Comparison of ENCODE assay signal across 8 cellular contexts in the genomic region with DNA sequence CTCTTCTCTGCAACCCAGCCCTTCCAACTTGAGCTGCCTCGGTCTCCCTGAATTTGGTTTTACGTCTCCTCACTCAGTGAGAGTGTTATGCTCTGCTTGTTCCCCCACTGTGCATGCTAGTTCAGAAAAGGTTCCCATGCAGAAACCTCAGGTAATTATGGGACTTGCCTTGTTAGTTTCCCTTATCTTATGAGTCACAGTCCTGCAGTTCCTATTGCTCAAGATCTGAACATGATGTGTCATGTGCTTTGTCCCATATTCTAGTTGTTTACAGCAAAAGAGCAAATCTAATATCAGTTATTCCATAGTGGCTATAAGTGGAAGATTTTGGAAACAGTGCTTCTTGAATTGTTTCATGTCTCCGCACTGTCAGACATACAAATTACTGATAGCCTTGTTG.
DNase-seq lines count a peak whose midpoint lies in the region; ATAC-seq lines count a peak whose summit lies in the region.

No MANE protein-coding gene starts in this region.

- H3K27ac Mint-ChIP-seq in activated naive CD8-positive, alpha-beta T cell treated with anti-CD3 and anti-CD28 coated beads, Interleukin-2, amount 50 U/mL, for 24 hours, result no peak overlapping the region
- no peak overlapping the region for H3K27ac Mint-ChIP-seq in activated naive CD8-positive, alpha-beta T cell treated with anti-CD3 and anti-CD28 coated beads for 36 hours
- H3K27ac Mint-ChIP-seq in effector memory CD8-positive, alpha-beta T cell, result no peak overlapping the region

- peak; percentile 46 for ATAC-seq in activated naive CD8-positive, alpha-beta T cell treated with anti-CD3 and anti-CD28 coated beads, Interleukin-2, amount 50 U/mL, for 24 hours
- peak; percentile 88 for ATAC-seq in HG03097 (IDR thresholded peaks at IDR 0.05; ENCODE audit: low FRiP score, unreplicated experiment)
- no peak for ATAC-seq in effector memory CD8-positive, alpha-beta T cell (replicated peaks)

- DNase-seq in activated naive CD8-positive, alpha-beta T cell treated with anti-CD3 and anti-CD28 coated beads, Interleukin-2, amount 50 U/mL, for 24 hours, result no peak
- no peak for DNase-seq in activated naive CD8-positive, alpha-beta T cell treated with anti-CD3 and anti-CD28 coated beads for 36 hours
- DNase-seq in amniotic epithelial cell (ENCODE audit: low read depth), result peak; percentile 93
- peak; percentile 44 for DNase-seq in stromal cell of bone marrow (ENCODE audit: low read depth)
- no peak for DNase-seq in activated T-cell treated with anti-CD3 and anti-CD28 coated beads, Interleukin-2, amount 50 U/mL, for 48 hours
- no peak for DNase-seq in NCI-H2107 (lab: John Stamatoyannopoulos, UW)
- no peak for DNase-seq in effector memory CD8-positive, alpha-beta T cell

- H3K4me3 Mint-ChIP-seq in activated naive CD8-positive, alpha-beta T cell treated with anti-CD3 and anti-CD28 coated beads, Interleukin-2, amount 50 U/mL, for 24 hours, result no peak overlapping the region
- no peak overlapping the region for H3K4me3 Mint-ChIP-seq in activated naive CD8-positive, alpha-beta T cell treated with anti-CD3 and anti-CD28 coated beads for 36 hours
- H3K4me3 Mint-ChIP-seq in effector memory CD8-positive, alpha-beta T cell, result no peak overlapping the region

- H3K36me3 Mint-ChIP-seq in activated naive CD8-positive, alpha-beta T cell treated with anti-CD3 and anti-CD28 coated beads, Interleukin-2, amount 50 U/mL, for 24 hours (ENCODE audit: low read depth), result no peaks in the 10 kb centered on the region
- H3K36me3 Mint-ChIP-seq in activated naive CD8-positive, alpha-beta T cell treated with anti-CD3 and anti-CD28 coated beads for 36 hours, result no peaks in the 10 kb centered on the region
- H3K36me3 Mint-ChIP-seq in effector memory CD8-positive, alpha-beta T cell (ENCODE audit: insufficient read depth), result no peaks in the 10 kb centered on the region

- H3K4me1 Mint-ChIP-seq in activated naive CD8-positive, alpha-beta T cell treated with anti-CD3 and anti-CD28 coated beads, Interleukin-2, amount 50 U/mL, for 24 hours, result peaks cover 5% of the 10 kb centered on the region
- peaks cover 7% of the 10 kb centered on the region for H3K4me1 Mint-ChIP-seq in activated naive CD8-positive, alpha-beta T cell treated with anti-CD3 and anti-CD28 coated beads for 36 hours
- H3K4me1 Mint-ChIP-seq in effector memory CD8-positive, alpha-beta T cell (ENCODE audit: low read depth in 2 of 2), result no peaks in the 10 kb centered on the region

- H3K9me3 Mint-ChIP-seq in activated naive CD8-positive, alpha-beta T cell treated with anti-CD3 and anti-CD28 coated beads, Interleukin-2, amount 50 U/mL, for 24 hours, result no peaks in the 10 kb centered on the region
- no peaks in the 10 kb centered on the region for H3K9me3 Mint-ChIP-seq in activated naive CD8-positive, alpha-beta T cell treated with anti-CD3 and anti-CD28 coated beads for 36 hours
- H3K9me3 Mint-ChIP-seq in effector memory CD8-positive, alpha-beta T cell, result no peaks in the 10 kb centered on the region

- H3K27me3 Mint-ChIP-seq in activated naive CD8-positive, alpha-beta T cell treated with anti-CD3 and anti-CD28 coated beads, Interleukin-2, amount 50 U/mL, for 24 hours, result peaks cover 2% of the 10 kb centered on the region
- H3K27me3 Mint-ChIP-seq in activated naive CD8-positive, alpha-beta T cell treated with anti-CD3 and anti-CD28 coated beads for 36 hours, result peaks cover 27% of the 10 kb centered on the region
- peaks cover 13 to 29% of the 10 kb centered on the region in 2 donors for H3K27me3 Mint-ChIP-seq in effector memory CD8-positive, alpha-beta T cell

Comparison
In these comparisons a context has a peak if more than half of its experiments do, and no peak if none do; other contexts are left out.
1. DNase-seq: peak in amniotic epithelial cell (single experiment) and stromal cell of bone marrow (single experiment); none in activated naive CD8-positive, alpha-beta T cell treated with anti-CD3 and anti-CD28 coated beads, Interleukin-2, amount 50 U/mL, for 24 hours (single experiment), activated naive CD8-positive, alpha-beta T cell treated with anti-CD3 and anti-CD28 coated beads for 36 hours (single experiment), activated T-cell treated with anti-CD3 and anti-CD28 coated beads, Interleukin-2, amount 50 U/mL, for 48 hours (0 of 2), NCI-H2107 (single experiment) and effector memory CD8-positive, alpha-beta T cell (0 of 3).